Comparison of ENCODE assay signal across 24 cellular contexts in the genomic region with DNA sequence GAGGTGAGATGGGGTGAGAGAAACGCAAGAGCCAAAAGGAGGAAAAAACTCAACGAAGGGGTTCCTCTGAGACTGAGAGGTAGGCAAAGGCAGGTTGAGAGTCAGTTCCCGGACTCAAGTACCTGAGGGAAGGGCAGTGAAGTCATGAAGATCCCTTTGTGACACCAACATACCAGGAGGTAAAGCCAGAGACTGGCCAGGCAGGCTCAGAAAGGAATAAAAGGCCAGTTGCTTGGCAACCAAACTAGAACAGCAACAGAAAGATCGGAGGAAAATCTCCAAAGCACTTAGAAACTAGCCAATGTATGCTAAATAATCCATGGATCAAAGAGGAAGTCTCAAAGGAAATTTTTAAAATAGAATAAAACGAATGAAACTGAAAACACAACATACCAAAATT.
DNase-seq lines count a peak whose midpoint lies in the region; ATAC-seq, FAIRE-seq and TF ChIP-seq lines count a peak whose summit lies in the region.
"Had no signal": no experiment of that assay in that cellular context is flagged by ENCODE, and none has a peak within 500 bp of the region (broad histone marks: within the 10 kb centered on the region; RNA-seq: fewer than 3 reads in every experiment).

No MANE protein-coding gene starts in this region.

- no peak for TF ChIP-seq EP300 in H1 (IDR thresholded peaks at IDR 0.05; ENCODE audit: borderline replicate concordance in 1 of 2, low read depth in 2 of 2, low read length in 2 of 2)

- H3K9ac ChIP-seq in H1 (replicated peaks in 1 of 4; ENCODE audit: extremely low read depth in 1 of 4, low read depth in 3 of 4, low read length in 3 of 4) (no peak overlapping the region), trophoblast cell (ENCODE audit: low read length) (no peak overlapping the region)

- H3K79me2 ChIP-seq in H1 (ENCODE audit: control insufficient read depth in 1 of 2, insufficient read depth in 2 of 2, low read length in 2 of 2) (no peaks in the 10 kb centered on the region), trophoblast cell (ENCODE audit: control insufficient read depth, insufficient read depth, low read length, poor library complexity) (no peaks in the 10 kb centered on the region)

- H4K20me1 ChIP-seq in H1 (replicated peaks in 1 of 2; ENCODE audit: control insufficient read depth in 1 of 2, insufficient read depth in 2 of 2, low read length in 2 of 2), result no peaks in the 10 kb centered on the region

- H3K23ac ChIP-seq in H1 (ENCODE audit: insufficient read length) (no peak overlapping the region), trophoblast cell (ENCODE audit: low read length) (no peak overlapping the region)

- no peak overlapping the region for H2BK20ac ChIP-seq in H1 (ENCODE audit: low read length)

- ATAC-seq in HG03571 (IDR thresholded peaks at IDR 0.05; ENCODE audit: unreplicated experiment), result no peak
- no peak for ATAC-seq in heart right ventricle
- ATAC-seq: activated CD8-positive, alpha-beta T cell treated with anti-CD3 and anti-CD28 coated beads, Interleukin-2, amount 10 ng/mL, durations not matched to agents 7 days and 5 days; left colon had no signal

- H2AK5ac ChIP-seq in H1 (ENCODE audit: low read depth, low read length) (no peak overlapping the region), trophoblast cell (ENCODE audit: low read length) (no peak overlapping the region)

- H3K27ac ChIP-seq in H1 (ENCODE audit: low read depth, low read length), result no peak overlapping the region
- H3K27ac ChIP-seq in trophoblast cell (ENCODE audit: low read depth, low read length), result no peak overlapping the region
- no peak overlapping the region for H3K27ac ChIP-seq in heart right ventricle
- H3K27ac ChIP-seq: brain microvascular endothelial cell, ovary, suprapubic skin, VCaP had no signal

- H3K14ac ChIP-seq in H1 (ENCODE audit: insufficient read length), result no peak overlapping the region
- no peak overlapping the region for H3K14ac ChIP-seq in trophoblast cell (ENCODE audit: low read length)

- no peak overlapping the region for H4K12ac ChIP-seq in trophoblast cell (ENCODE audit: low read depth, low read length)

- H2BK120ac ChIP-seq in H1 (replicated peaks; ENCODE audit: low read depth, low read length), result no peak overlapping the region
- H2BK120ac ChIP-seq in trophoblast cell (ENCODE audit: insufficient read depth, low read length, poor library complexity), result no peak overlapping the region

- H4K91ac ChIP-seq in H1 (replicated peaks; ENCODE audit: insufficient read length, low read length), result no peak overlapping the region
- no peak overlapping the region for H4K91ac ChIP-seq in trophoblast cell (ENCODE audit: low read depth, low read length)

- H4K8ac ChIP-seq in H1 (ENCODE audit: extremely low read depth, insufficient read depth, low read length) (no peak overlapping the region), trophoblast cell (ENCODE audit: low read depth, low read length) (no peak overlapping the region)

- no peak overlapping the region for H3K56ac ChIP-seq in H1 (replicated peaks; ENCODE audit: insufficient read length, low read depth, low read length)

- H2BK12ac ChIP-seq in H1 (ENCODE audit: low read depth, low read length) (0 out of 2 replicates have a peak overlapping the region, but pooled peaks have one; percentile 23), trophoblast cell (ENCODE audit: low read length) (no peak overlapping the region)

- DNase-seq in NCI-H1417 (lab: John Stamatoyannopoulos, UW) (peak; percentile 6 to 51 (median 10)), NCI-H1417 treated with DMSO at 0.1 percent for 48 hours (lab: John Stamatoyannopoulos, UW) (no peak), NCI-H748 treated with DMSO at 0.1 percent for 48 hours (lab: John Stamatoyannopoulos, UW) (peak; percentile 26), H1 (ENCODE audit: low read depth in 1 of 2, low spot score in 2 of 2) (no peak), trophoblast cell (peak; percentile 34 to 81), heart right ventricle (no peak)
- DNase-seq in activated naive CD4-positive, alpha-beta T cell treated with Interleukin-2 at 50 U/mL for 16 hours, result no peak
- DNase-seq: activated CD4-positive, alpha-beta T cell treated with anti-CD3 and anti-CD28 coated beads for 4 hours; activated CD8-positive, alpha-beta T cell treated with anti-CD3 and anti-CD28 coated beads, Interleukin-2, amount 10 ng/mL, durations not matched to agents 7 days and 5 days; activated naive CD4-positive, alpha-beta T cell treated with anti-CD3 and anti-CD28 coated beads, Interleukin-2, amount 10 ng/mL, durations not matched to agents 7 days and 5 days; brain microvascular endothelial cell; hypothalamus; immature natural killer cell; Kasumi-1; left colon; NCI-H1694 treated with DMSO at 0.1 percent for 48 hours; NCI-H226; ovary; stimulated activated naive CD4-positive, alpha-beta T cell treated with Interleukin-2 at 50 U/mL for 16 hours; T1000 had no signal

- H2BK15ac ChIP-seq in H1 (ENCODE audit: low read length), result no peak overlapping the region

- H2BK5ac ChIP-seq in H1 (ENCODE audit: low read depth, low read length), result no peak overlapping the region
- H2BK5ac ChIP-seq in trophoblast cell (ENCODE audit: low read depth, low read length, poor library complexity), result no peak overlapping the region

- no peaks in the 10 kb centered on the region for H3K23me2 ChIP-seq in H1 (ENCODE audit: low read depth, low read length)

- H3K27me3 ChIP-seq in H1 (replicated peaks in 1 of 4; ENCODE audit: control insufficient read depth in 3 of 4, extremely low read depth in 1 of 4, insufficient read depth in 3 of 4, low read length in 3 of 4) (no peaks in the 10 kb centered on the region), trophoblast cell (ENCODE audit: insufficient read depth, low read length) (no peaks in the 10 kb centered on the region), heart right ventricle (no peaks in the 10 kb centered on the region)
- H3K27me3 ChIP-seq: brain microvascular endothelial cell, ovary, suprapubic skin had no signal

- intact Hi-C loops in heart right ventricle (cut with DNase I), result loop anchor here in 7 of 10 donors (5.0 to 10.0 kb wide), 5 partner anchors 258 to 551 kb away; no protein-coding TSS in a partner anchor

- H4K5ac ChIP-seq in H1 (ENCODE audit: insufficient read length, low read depth, low read length), result no peak overlapping the region

- TF ChIP-seq CTCF in H1 (IDR thresholded peaks at IDR 0.05; ENCODE audit: control extremely low read depth in 1 of 3, insufficient read depth in 1 of 3, low read depth in 1 of 3, low read length in 3 of 3) (no peak), heart right ventricle (IDR thresholded peaks at IDR 0.05) (no peak)

- H3K36me3 ChIP-seq in H1 (ENCODE audit: control insufficient read depth in 2 of 4, insufficient read depth in 4 of 4, low read length in 3 of 4), result no peaks in the 10 kb centered on the region
- H3K36me3 ChIP-seq in trophoblast cell (ENCODE audit: control insufficient read depth in 1 of 2, insufficient read depth in 2 of 2, low read length in 2 of 2), result no peaks in the 10 kb centered on the region
- no peaks in the 10 kb centered on the region for H3K36me3 ChIP-seq in heart right ventricle
- H3K36me3 ChIP-seq: brain microvascular endothelial cell, HAP-1, ovary, suprapubic skin had no signal

- TF ChIP-seq POLR2A in H1 (IDR thresholded peaks at IDR 0.05; ENCODE audit: control extremely low read depth in 1 of 2, low read depth in 2 of 2, low read length in 2 of 2), result no peak

- CTCF ChIA-PET in H1 (lab: Charles Lee; ENCODE audit: partially characterized antibody), result interaction anchor here (1.0 kb wide), 1 partner anchor 128 kb away, joined by 3 read pairs; no protein-coding TSS in a partner anchor

- H3K9me3 ChIP-seq in H1 (ENCODE audit: insufficient read depth in 2 of 2, low read depth in 1 of 2, low read length in 1 of 2), result 0 out of 4 replicates have a peak, but pooled peaks cover 0 to 9% of the 10 kb centered on the region in 2 experiments
- no peaks in the 10 kb centered on the region for H3K9me3 ChIP-seq in trophoblast cell (ENCODE audit: insufficient read depth, low read depth, low read length)
- H3K9me3 ChIP-seq in heart right ventricle, result peaks cover 0 to 9% (median 0%) of the 10 kb centered on the region in 11 donors
- H3K9me3 ChIP-seq: ovary, suprapubic skin had no signal

- H3K4me1 ChIP-seq in H1 (replicated peaks in 1 of 4; ENCODE audit: control insufficient read depth in 3 of 4, insufficient read depth in 4 of 4, low read length in 3 of 4), result 0 out of 7 replicates have a peak, but pooled peaks cover 0 to 6% (median 0%) of the 10 kb centered on the region in 4 experiments
- H3K4me1 ChIP-seq in trophoblast cell (ENCODE audit: control insufficient read depth in 1 of 2, insufficient read depth in 2 of 2, low read length in 2 of 2), result peaks cover 0 to 4% of the 10 kb centered on the region in 2 experiments
- H3K4me1 ChIP-seq in heart right ventricle, result peaks cover 0 to 14% (median 9%) of the 10 kb centered on the region in 9 donors
- H3K4me1 ChIP-seq: HAP-1 had no signal

- no peak for TF ChIP-seq RAD21 in H1 (IDR thresholded peaks at IDR 0.05 in 1 of 2, conservative IDR thresholded peaks at IDR 0.05 in 1 of 2; ENCODE audit: low read depth in 2 of 2, low read length in 2 of 2)

- 0 out of 2 replicates have a peak overlapping the region, but pooled peaks have one; percentile 63 for H2AFZ ChIP-seq in H1 (ENCODE audit: low read length)
- no peak overlapping the region for H2AFZ ChIP-seq in trophoblast cell (ENCODE audit: insufficient read depth, low read length, poor library complexity)

- 74% methylated on average over 5 of the region's 5 CpGs; no CpG with 5 or more reads in 1 of the 2 experiments for WGBS in H1 (ENCODE audit: extremely low coverage in 1 of 2, insufficient coverage in 1 of 2, insufficient read length in 1 of 2, insufficient replicate concordance in 2 of 2, low coverage in 1 of 2, low lambda C conversion rate in 2 of 2, missing lambda C conversion rate in 1 of 2), 2 experiments
- no CpG with 5 or more reads among the region's 5 CpGs for WGBS in trophoblast cell (ENCODE audit: extremely low coverage, insufficient coverage, insufficient read length)
- 70 to 71% methylated on average over 5 of the region's 5 CpGs for WGBS in heart right ventricle, 2 donors

- POLR2A ChIA-PET in H1 (lab: Charles Lee; ENCODE audit: partially characterized antibody), result no interaction called here

- no peak for FAIRE-seq in H1 (lab: Jason Lieb, UNC)

- H3K79me1 ChIP-seq in H1 (ENCODE audit: low read depth, low read length) (no peaks in the 10 kb centered on the region), trophoblast cell (ENCODE audit: low read length) (no peaks in the 10 kb centered on the region)

- H3K4me3 ChIP-seq in H1 (ENCODE audit: extremely low read depth in 1 of 4, insufficient read depth in 2 of 4, low read depth in 3 of 4, low read length in 4 of 4) (no peak overlapping the region), trophoblast cell (ENCODE audit: low read depth, low read length) (no peak overlapping the region), heart right ventricle (no peak overlapping the region)
- H3K4me3 ChIP-seq: HAP-1, ovary, suprapubic skin had no signal

- H3K4me2 ChIP-seq in H1 (ENCODE audit: insufficient read depth in 1 of 2, low read depth in 2 of 2, low read length in 2 of 2) (no peak overlapping the region), trophoblast cell (ENCODE audit: low read length) (no peak overlapping the region)

- H3K18ac ChIP-seq in H1 (ENCODE audit: extremely low read depth, low read length) (no peak overlapping the region), trophoblast cell (ENCODE audit: low read length) (no peak overlapping the region)

- H3K4ac ChIP-seq in H1 (replicated peaks; ENCODE audit: insufficient read length, low read depth, low read length) (no peak overlapping the region), trophoblast cell (ENCODE audit: low read depth, low read length) (no peak overlapping the region)

Comparison
In these comparisons a context has a peak if more than half of its experiments do, and no peak if none do; other contexts are left out.
1. DNase-seq: peak in NCI-H1417 (3 of 3), NCI-H748 treated with DMSO at 0.1 percent for 48 hours (single experiment) and trophoblast cell (2 of 2); none in NCI-H1417 treated with DMSO at 0.1 percent for 48 hours (single experiment), H1 (0 of 2), heart right ventricle (0 of 2) and activated naive CD4-positive, alpha-beta T cell treated with Interleukin-2 at 50 U/mL for 16 hours (single experiment).